15 cellular contexts compared by ENCODE assay signal in genomic region chr12:124605869-124606774, GRCh38. TPM values are rescaled to one million over a fixed set of nuclear protein-coding genes. Genes with fewer than 3 reads are reported as not detected.
DNase-seq lines count a peak whose midpoint lies in the region; ATAC-seq, FAIRE-seq and TF ChIP-seq lines count a peak whose summit lies in the region.
"Had no signal": no experiment of that assay in that cellular context is flagged by ENCODE, and none has a peak within 500 bp of the region (broad histone marks: within the 10 kb centered on the region; RNA-seq: fewer than 3 reads in every experiment).

No MANE protein-coding gene starts in this region.

- intact Hi-C loops in colonic mucosa (cut with DNase I) (no loop called here), mucosa of descending colon (cut with DNase I, micrococcal nuclease) (no loop called here)

- H3K4me3 ChIP-seq in BLaER1 treated with 17β-estradiol and CSF1 and Interleukin-3, amounts not matched to agents 10 nM and 100 nM, result no peak overlapping the region
- peak overlapping the region; percentile 11; the same call in 1 of the 2 replicates for H3K4me3 ChIP-seq in Jurkat, Clone E6-1 (ENCODE audit: low read length)
- H3K4me3 ChIP-seq in colonic mucosa (no peak overlapping the region), mucosa of descending colon (no peak overlapping the region)
- H3K4me3 ChIP-seq: lower lobe of right lung had no signal

- no peak for FAIRE-seq in HTR-8/SVneo (lab: Jason Lieb, UNC)

- peaks cover 0 to 10% (median 0%) of the 10 kb centered on the region in 11 experiments; a peak in 5 of 22 replicates for H4K20me1 ChIP-seq in BLaER1 treated with 17β-estradiol and CSF1 and Interleukin-3, amounts not matched to agents 10 nM and 100 nM

- peaks cover 46 to 78% (median 70%) of the 10 kb centered on the region in 10 experiments for H3K4me1 ChIP-seq in BLaER1 treated with 17β-estradiol and CSF1 and Interleukin-3, amounts not matched to agents 10 nM and 100 nM
- H3K4me1 ChIP-seq in colonic mucosa, result peaks cover 33% of the 10 kb centered on the region
- peaks cover 70% of the 10 kb centered on the region for H3K4me1 ChIP-seq in mucosa of descending colon (ENCODE audit: low read depth)

- H3K27ac ChIP-seq in BLaER1 treated with 17β-estradiol and CSF1 and Interleukin-3, amounts not matched to agents 10 nM and 100 nM, result peak overlapping the region in 1 of 11 experiments; percentile 23; a peak in 1 of 22 replicates
- H3K27ac ChIP-seq in colonic mucosa, result peak overlapping the region; percentile 73
- H3K27ac ChIP-seq: lower lobe of right lung had no signal

- peak overlapping the region in 10 of 11 experiments; percentile 3 to 71 (median 55); a peak in 19 of 22 replicates for H3K4me2 ChIP-seq in BLaER1 treated with 17β-estradiol and CSF1 and Interleukin-3, amounts not matched to agents 10 nM and 100 nM

- peaks cover 0 to 15% (median 0%) of the 10 kb centered on the region in 11 experiments; a peak in 5 of 22 replicates for H3K27me3 ChIP-seq in BLaER1 treated with 17β-estradiol and CSF1 and Interleukin-3, amounts not matched to agents 10 nM and 100 nM
- H3K27me3 ChIP-seq in colonic mucosa, result no peaks in the 10 kb centered on the region

- TF ChIP-seq CTCF in colonic mucosa (IDR thresholded peaks at IDR 0.05) (no peak), mucosa of descending colon (IDR thresholded peaks at IDR 0.05) (no peak)

- peak; percentile 85 for DNase-seq in Jurkat, Clone E6-1 (ENCODE audit: low read depth, low spot score)
- DNase-seq in colonic mucosa (no peak), mucosa of descending colon (peak in 2 of 3 donors; percentile 46), HTR-8/SVneo (ENCODE audit: insufficient read length, low spot score) (no peak), NCI-H345 treated with DMSO at 0.1 percent for 48 hours (lab: John Stamatoyannopoulos, UW; ENCODE audit: unreplicated experiment) (no peak), NCI-H510A (lab: John Stamatoyannopoulos, UW) (no peak)
- DNase-seq in stimulated activated naive CD4-positive, alpha-beta T cell treated with Interleukin-2 at 50 U/mL for 16 hours (lab: John Stamatoyannopoulos, UW), result no peak
- DNase-seq: activated naive CD8-positive, alpha-beta T cell treated with anti-CD3 and anti-CD28 coated beads for 36 hours; cortex of kidney; HCEC 1CT; lower lobe of right lung; naive thymus-derived CD4-positive, alpha-beta T cell; NCI-H226; substantia nigra had no signal

- peak overlapping the region in 4 of 11 experiments; percentile 3 to 39 (median 29); a peak in 5 of 22 replicates for H3K9ac ChIP-seq in BLaER1 treated with 17β-estradiol and CSF1 and Interleukin-3, amounts not matched to agents 10 nM and 100 nM
- peak overlapping the region in 1 of 2 donors; percentile 75 for H3K9ac ChIP-seq in colonic mucosa (ENCODE audit: low read depth in 2 of 2, low read length in 2 of 2)

- H3K36me3 ChIP-seq in BLaER1 treated with 17β-estradiol and CSF1 and Interleukin-3, amounts not matched to agents 10 nM and 100 nM, result no peaks in the 10 kb centered on the region
- H3K36me3 ChIP-seq in colonic mucosa (no peaks in the 10 kb centered on the region), mucosa of descending colon (ENCODE audit: low read depth) (no peaks in the 10 kb centered on the region)
- H3K36me3 ChIP-seq: lower lobe of right lung had no signal

- H3K9me3 ChIP-seq in BLaER1 treated with 17β-estradiol and CSF1 and Interleukin-3, amounts not matched to agents 10 nM and 100 nM (replicated peaks in 1 of 11), result no peaks in the 10 kb centered on the region
- H3K9me3 ChIP-seq in colonic mucosa (no peaks in the 10 kb centered on the region), mucosa of descending colon (no peaks in the 10 kb centered on the region)
- H3K9me3 ChIP-seq: lower lobe of right lung had no signal

- peak; percentile 2 for ATAC-seq in mucosa of descending colon
- ATAC-seq: lower lobe of right lung; naive thymus-derived CD4-positive, alpha-beta T cell had no signal

RNA-seq across cellular contexts. Expression of gene NCOR2, which starts 38.7 kb away (rescaled TPM):
- polyA plus RNA-seq in Jurkat, Clone E6-1 (2012; ENCODE audit: insufficient read depth, insufficient read length), result 50.1 TPM
- 100 to 1,000 TPM; 137 to 148 TPM for total RNA-seq in colonic mucosa
- total RNA-seq in mucosa of descending colon, result 100 to 1,000 TPM; 159 to 269 (median 161) TPM

Comparison
In these comparisons a context has a peak if more than half of its experiments do, and no peak if none do; other contexts are left out.
1. DNase-seq: peak in Jurkat, Clone E6-1 (single experiment) and mucosa of descending colon (2 of 3); none in colonic mucosa (single experiment), HTR-8/SVneo (single experiment), NCI-H345 treated with DMSO at 0.1 percent for 48 hours (single experiment), stimulated activated naive CD4-positive, alpha-beta T cell treated with Interleukin-2 at 50 U/mL for 16 hours (single experiment) and NCI-H510A (single experiment).